ENCODE assay signal across 8 cellular contexts in the genomic region with DNA sequence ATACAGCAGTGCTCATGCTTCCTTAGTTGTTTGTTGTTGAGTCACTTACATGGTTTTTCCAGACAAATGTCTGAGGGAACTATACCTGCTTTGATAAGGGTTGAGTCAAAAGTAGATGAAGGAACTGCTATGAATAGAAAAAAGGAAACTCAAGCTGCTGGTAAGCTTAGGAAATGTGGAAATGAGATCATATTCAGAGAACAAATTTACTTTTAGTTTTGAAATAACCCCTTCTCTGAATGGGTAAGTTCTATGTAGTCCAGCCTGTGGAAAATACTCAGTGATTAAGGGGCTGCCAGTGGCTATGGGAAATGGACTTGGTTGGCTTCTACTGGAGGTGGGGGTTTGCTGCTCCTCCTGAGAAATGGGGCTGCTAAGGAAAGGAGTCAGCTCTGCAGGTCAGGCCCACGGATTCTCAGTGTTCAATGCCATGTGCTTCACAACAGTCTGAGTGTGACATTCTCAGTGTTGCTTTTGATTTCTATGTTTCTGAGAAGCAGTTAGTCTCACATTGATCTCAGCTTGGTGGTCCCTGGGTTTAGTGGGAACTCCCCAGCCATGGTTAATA. TPM values are rescaled to one million over a fixed set of nuclear protein-coding genes. Genes with fewer than 3 reads are reported as not detected.
A peak's percentile ranks its signal among the peaks of the same experiment; 100 is the strongest.
DNase-seq lines count a peak whose midpoint lies in the region; ATAC-seq and TF ChIP-seq lines count a peak whose summit lies in the region.

No MANE protein-coding gene starts in this region.

- no peak for TF ChIP-seq POLR2A in spleen (IDR thresholded peaks at IDR 0.05)
- TF ChIP-seq POLR2A in tibial nerve (IDR thresholded peaks at IDR 0.05) = no peak

- H3K27me3 ChIP-seq in spleen (replicated peaks in 1 of 7) (no peaks in the 10 kb centered on the region), tibial nerve (no peaks in the 10 kb centered on the region)

- no peak overlapping the region for H3K4me3 ChIP-seq in choroid plexus epithelial cell (ENCODE audit: low read depth, low read length)
- H3K4me3 ChIP-seq in spleen = peak overlapping the region in 1 of 8 donors; percentile 0
- H3K4me3 ChIP-seq in tibial nerve = no peak overlapping the region

- peaks cover 15 to 31% (median 25%) of the 10 kb centered on the region in 6 donors for H3K4me1 ChIP-seq in spleen
- H3K4me1 ChIP-seq in tibial nerve = peaks cover 0 to 10% (median 6%) of the 10 kb centered on the region in 4 donors

- TF ChIP-seq CTCF in choroid plexus epithelial cell (conservative IDR thresholded peaks at IDR 0.05; ENCODE audit: low read depth, low read length) (no peak), spleen (IDR thresholded peaks at IDR 0.05 in 8 of 11, conservative IDR thresholded peaks at IDR 0.05 in 3 of 11) (no peak), tibial nerve (IDR thresholded peaks at IDR 0.05) (no peak)

- peak; percentile 18 for DNase-seq in SIG-M5 (lab: John Stamatoyannopoulos, UW)
- peak; percentile 62 for DNase-seq in choroid plexus epithelial cell (ENCODE audit: low read depth)
- DNase-seq in spleen = no peak
- no peak for DNase-seq in hypothalamus (lab: John Stamatoyannopoulos, UW)
- no peak for DNase-seq in tibial nerve (ENCODE audit: low spot score in 2 of 2)
- no peak for DNase-seq in DMS153 treated with DMSO at 0.1 percent for 48 hours (lab: John Stamatoyannopoulos, UW; ENCODE audit: unreplicated experiment)

- 27 to 40% (median 36%) methylated on average over 1 of the region's 1 CpG for WGBS in spleen, 5 donors
- WGBS in tibial nerve, 2 donors = 39 to 64% methylated on average over 1 of the region's 1 CpG

- ATAC-seq in GM18511 (IDR thresholded peaks at IDR 0.05; ENCODE audit: unreplicated experiment) (peak; percentile 63), HG02763 (IDR thresholded peaks at IDR 0.05; ENCODE audit: unreplicated experiment) (peak; percentile 58)

- intact Hi-C loops in spleen (cut with DNase I; ENCODE audit: low total_unique reads) = no loop called here

- H3K36me3 ChIP-seq in spleen = no peaks in the 10 kb centered on the region
- no peaks in the 10 kb centered on the region for H3K36me3 ChIP-seq in tibial nerve

- peak in 1 of 2 donors; percentile 16 for TF ChIP-seq EP300 in tibial nerve (IDR thresholded peaks at IDR 0.05)

- H3K9me3 ChIP-seq in spleen (no peaks in the 10 kb centered on the region), tibial nerve (no peaks in the 10 kb centered on the region)

- H3K27ac ChIP-seq in spleen (peak overlapping the region; percentile 14 to 83 (median 70)), tibial nerve (peak overlapping the region in 2 of 4 donors; percentile 26 to 58)

RNA-seq across cellular contexts. Expression of gene GLRX, which starts 47.7 kb away (rescaled TPM):
- 100 to 1,000 TPM in 2 of 7 donors, 10 to 100 TPM in 5; 59.3 to 130 (median 68.7) TPM for total RNA-seq in spleen
- polyA plus RNA-seq in spleen = 100 to 1,000 TPM in 2 of 3 donors, 10 to 100 TPM in 1; 85.2 to 149 (median 108) TPM
- total RNA-seq in tibial nerve = 10 to 100 TPM; 15.3 to 72.0 (median 40.4) TPM

Comparison
In these comparisons a context has a peak if more than half of its experiments do, and no peak if none do; other contexts are left out.
1. DNase-seq: peak in SIG-M5 (single experiment) and choroid plexus epithelial cell (single experiment); none in spleen (single experiment), hypothalamus (0 of 51), tibial nerve (0 of 2) and DMS153 treated with DMSO at 0.1 percent for 48 hours (single experiment).